ENCODE assay signal across 1 cellular context in genomic region chr16:14344292-14344691, GRCh38.
TF ChIP-seq lines count a peak whose summit lies in the region.

No MANE protein-coding gene starts in this region.

TF ChIP-seq in K562, 482 proteins besides CTCF, POLR2A, EP300 and RAD21 (continued from another document):
- no peak for TF ChIP-seq SMC3 (conservative IDR thresholded peaks at IDR 0.05; ENCODE audit: insufficient read depth, low read depth, low read length)
- no peak for TF ChIP-seq FOXK2 (conservative IDR thresholded peaks at IDR 0.05 in 1 of 2, IDR thresholded peaks at IDR 0.05 in 1 of 2; ENCODE audit: low read depth in 2 of 2)
- TF ChIP-seq ELF1 (tag; IDR thresholded peaks at IDR 0.05) = no peak
- TF ChIP-seq ZBTB17 (CRISPR knock-in tag; IDR thresholded peaks at IDR 0.05) = no peak
- TF ChIP-seq ZNF232 (CRISPR knock-in tag; IDR thresholded peaks at IDR 0.05) = no peak
- no peak for TF ChIP-seq ARID2 (IDR thresholded peaks at IDR 0.05)
- TF ChIP-seq WHSC1 (IDR thresholded peaks at IDR 0.05; ENCODE audit: low read length) = no peak
- TF ChIP-seq ZNF445 (CRISPR knock-in tag; IDR thresholded peaks at IDR 0.05; ENCODE audit: low read depth) = no peak
- no peak for TF ChIP-seq PREB (CRISPR knock-in tag; IDR thresholded peaks at IDR 0.05)
- TF ChIP-seq FOXJ2 (tag; IDR thresholded peaks at IDR 0.05) = no peak
- no peak for TF ChIP-seq ARNT (IDR thresholded peaks at IDR 0.05)
- TF ChIP-seq ZFP36 (IDR thresholded peaks at IDR 0.05; ENCODE audit: low read depth, low read length, partially characterized antibody) = peak; percentile 71
- TF ChIP-seq RBM25 (IDR thresholded peaks at IDR 0.05; ENCODE audit: low read depth, low read length, severe bottlenecking) = peak; percentile 56
